20 cellular contexts compared by ENCODE assay signal in genomic region chr17:59496178-59496577, GRCh38.
A peak's percentile ranks its signal among the peaks of the same experiment; 100 is the strongest.
DNase-seq lines count a peak whose midpoint lies in the region; ATAC-seq and TF ChIP-seq lines count a peak whose summit lies in the region.
"Had no signal": no experiment of that assay in that cellular context is flagged by ENCODE, and none has a peak within 500 bp of the region (broad histone marks: within the 10 kb centered on the region; RNA-seq: fewer than 3 reads in every experiment).

No MANE protein-coding gene starts in this region.

- no peak for TF ChIP-seq CTCF in right atrium auricular region (IDR thresholded peaks at IDR 0.05)
- TF ChIP-seq CTCF in left ventricle myocardium inferior (IDR thresholded peaks at IDR 0.05; ENCODE audit: borderline replicate concordance): no peak
- no peak for TF ChIP-seq CTCF in gastrocnemius medialis (IDR thresholded peaks at IDR 0.05 in 4 of 5, conservative IDR thresholded peaks at IDR 0.05 in 1 of 5)

- no peaks in the 10 kb centered on the region for H3K9me3 ChIP-seq in right atrium auricular region
- H3K9me3 ChIP-seq in left ventricle myocardium inferior (replicated peaks): no peaks in the 10 kb centered on the region
- H3K9me3 ChIP-seq in gastrocnemius medialis: no peaks in the 10 kb centered on the region
- H3K9me3 ChIP-seq: BLaER1, SJCRH30 had no signal

- ATAC-seq in gastrocnemius medialis: peak; percentile 78 to 97
- ATAC-seq: Right ventricle myocardium inferior, SK-N-SH treated with all-trans-retinoic acid at 6 μM for 48 hours had no signal

- in situ Hi-C loops in gastrocnemius medialis (cut with MboI; ENCODE audit: low sequenced_read_pairs in 4 of 4): no loop called here

- H3K36me3 ChIP-seq in right atrium auricular region (no peaks in the 10 kb centered on the region), left ventricle myocardium inferior (no peaks in the 10 kb centered on the region), gastrocnemius medialis (no peaks in the 10 kb centered on the region)
- H3K36me3 ChIP-seq: BLaER1, SJCRH30 had no signal

- H3K4me1 ChIP-seq in right atrium auricular region: no peaks in the 10 kb centered on the region
- H3K4me1 ChIP-seq in left ventricle myocardium inferior: peaks cover 14% of the 10 kb centered on the region
- H3K4me1 ChIP-seq in gastrocnemius medialis: peaks cover 8 to 29% of the 10 kb centered on the region in 2 donors
- H3K4me1 ChIP-seq: BLaER1, SJCRH30 had no signal

- intact Hi-C loops in left ventricle myocardium inferior (cut with micrococcal nuclease) (no loop called here), gastrocnemius medialis (cut with DNase I; ENCODE audit: low total_unique reads) (no loop called here)

- H3K27ac ChIP-seq in right atrium auricular region (no peak overlapping the region), left ventricle myocardium inferior (replicated peaks) (no peak overlapping the region), gastrocnemius medialis (peak overlapping the region; percentile 33 to 71 (median 67))
- H3K27ac ChIP-seq: BLaER1, PC-9, SJCRH30 had no signal

- DNase-seq in right atrium auricular region (ENCODE audit: low spot score) (peak; percentile 21), left ventricle myocardium inferior (no peak), cerebellar cortex (ENCODE audit: low spot score) (peak; percentile 33), gastrocnemius medialis (peak; percentile 13 to 74), cortex of kidney (lab: John Stamatoyannopoulos, UW) (no peak), NCI-H510A (lab: John Stamatoyannopoulos, UW) (no peak), DMS 273 (lab: John Stamatoyannopoulos, UW; ENCODE audit: unreplicated experiment) (no peak)
- DNase-seq: CD4-positive, CD25-positive, alpha-beta regulatory T cell; HCEC 1CT; KBM-7; MV-4-11; NCI-H1105 treated with DMSO at 0.1 percent for 48 hours; NCI-H146; NCI-H1930; NCI-H2227 treated with DMSO at 0.1 percent for 48 hours; PC-9; SJCRH30 had no signal

- H3K27me3 ChIP-seq in right atrium auricular region (no peaks in the 10 kb centered on the region), left ventricle myocardium inferior (ENCODE audit: low read depth) (no peaks in the 10 kb centered on the region), gastrocnemius medialis (no peaks in the 10 kb centered on the region)
- H3K27me3 ChIP-seq: BLaER1, SJCRH30 had no signal

- H3K4me3 ChIP-seq in right atrium auricular region: no peak overlapping the region
- H3K4me3 ChIP-seq in left ventricle myocardium inferior: no peak overlapping the region
- H3K4me3 ChIP-seq in gastrocnemius medialis: no peak overlapping the region
- H3K4me3 ChIP-seq: BLaER1, PC-9, SJCRH30 had no signal

- TF ChIP-seq POLR2A in gastrocnemius medialis (IDR thresholded peaks at IDR 0.05): no peak

Comparison
In these comparisons a context has a peak if more than half of its experiments do, and no peak if none do; other contexts are left out.
1. DNase-seq: peak in right atrium auricular region (single experiment), cerebellar cortex (single experiment) and gastrocnemius medialis (2 of 2); none in left ventricle myocardium inferior (single experiment), cortex of kidney (single experiment), NCI-H510A (single experiment) and DMS 273 (single experiment).
2. H3K27ac ChIP-seq: peak in gastrocnemius medialis (4 of 4); none in right atrium auricular region (0 of 2) and left ventricle myocardium inferior (single experiment).